9 cellular contexts compared by ENCODE assay signal in the genomic region with DNA sequence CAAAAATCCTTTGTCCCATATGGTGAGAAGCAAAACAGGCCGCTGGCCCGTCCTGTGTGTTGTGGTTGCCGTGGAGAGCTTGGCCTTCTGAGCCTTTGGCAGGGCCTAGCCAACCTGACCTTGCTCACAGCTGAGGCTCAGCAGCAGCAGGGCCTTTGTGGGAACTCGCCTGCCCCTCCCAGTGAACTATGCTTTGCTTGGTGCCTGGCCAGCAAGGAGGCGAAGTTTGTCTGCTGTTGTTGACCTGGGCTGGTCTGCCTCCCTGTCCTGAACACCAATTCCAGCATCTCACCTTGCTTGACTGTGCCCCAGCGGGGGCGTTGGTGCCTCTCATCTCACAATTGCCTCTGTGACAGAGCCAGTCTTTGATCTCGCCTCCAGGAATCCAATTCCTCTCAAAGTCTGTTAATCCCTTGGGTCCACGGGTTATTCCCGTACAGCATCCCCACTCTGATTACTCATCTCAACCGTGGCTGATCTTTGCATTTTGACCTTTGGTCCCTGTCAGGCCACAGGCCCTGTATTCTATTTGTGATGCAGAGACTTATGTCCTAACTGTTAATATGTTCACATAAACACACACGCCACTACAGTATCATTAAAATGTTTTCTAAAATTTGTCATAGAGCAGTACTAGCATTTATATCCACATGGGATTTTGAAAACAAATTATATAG. TPM values are rescaled to one million over a fixed set of nuclear protein-coding genes. Genes with fewer than 3 reads are reported as not detected.
DNase-seq lines count a peak whose midpoint lies in the region; ATAC-seq and TF ChIP-seq lines count a peak whose summit lies in the region.
"Had no signal": no experiment of that assay in that cellular context is flagged by ENCODE, and none has a peak within 500 bp of the region (broad histone marks: within the 10 kb centered on the region; RNA-seq: fewer than 3 reads in every experiment).

No MANE protein-coding gene starts in this region.

- H2BK15ac ChIP-seq in H9 (ENCODE audit: low read depth, low read length): no peak overlapping the region

- H3K27me3 Mint-ChIP-seq in H9 (ENCODE audit: low read depth): no peaks in the 10 kb centered on the region
- no peaks in the 10 kb centered on the region for H3K27me3 Mint-ChIP-seq in activated CD4-positive, alpha-beta memory T cell treated with anti-CD3 and anti-CD28 coated beads, Interleukin-2, amount 10 ng/mL, durations not matched to agents 7 days and 5 days

- H3K23ac ChIP-seq in H9 (ENCODE audit: insufficient read length, low read depth, low read length): no peak overlapping the region

- H3K4me1 ChIP-seq in H9 (ENCODE audit: insufficient read depth, low read length): no peaks in the 10 kb centered on the region
- H3K4me1 ChIP-seq in stomach smooth muscle (ENCODE audit: control insufficient read depth, insufficient read depth, low read length): no peaks in the 10 kb centered on the region

- WGBS in H9 (ENCODE audit: extremely low coverage, insufficient read length, low lambda C conversion rate): no CpG with 5 or more reads among the region's 12 CpGs

- H3K56ac ChIP-seq in H9 (ENCODE audit: insufficient read length, low read depth, low read length): no peak overlapping the region

- no peaks in the 10 kb centered on the region for H4K20me1 ChIP-seq in H9 (ENCODE audit: control insufficient read depth, insufficient read depth, insufficient read length)

- H3K36me3 ChIP-seq in stomach smooth muscle (ENCODE audit: control insufficient read depth in 2 of 2, insufficient read depth in 2 of 2, low read length in 2 of 2): no peaks in the 10 kb centered on the region

- no peaks in the 10 kb centered on the region for H3K36me3 Mint-ChIP-seq in H9 (ENCODE audit: insufficient read depth in 1 of 3, low read depth in 3 of 3)
- no peaks in the 10 kb centered on the region for H3K36me3 Mint-ChIP-seq in activated CD4-positive, alpha-beta memory T cell treated with anti-CD3 and anti-CD28 coated beads, Interleukin-2, amount 10 ng/mL, durations not matched to agents 7 days and 5 days (ENCODE audit: low read depth)

- H3K9ac ChIP-seq in H9 (ENCODE audit: extremely low read depth, insufficient read length, low read length) (no peak overlapping the region), stomach smooth muscle (ENCODE audit: low read length in 2 of 2) (no peak overlapping the region)

- H3K9me3 ChIP-seq in H9 (ENCODE audit: control insufficient read depth, low read depth, low read length) (no peaks in the 10 kb centered on the region), stomach smooth muscle (ENCODE audit: control insufficient read depth in 2 of 2, low read length in 2 of 2) (peaks cover 0 to 5% of the 10 kb centered on the region in 2 donors)

- no peak overlapping the region for H3K4me3 ChIP-seq in stomach smooth muscle (ENCODE audit: low read length in 2 of 2)

- no peak overlapping the region for H2BK5ac ChIP-seq in H9 (ENCODE audit: insufficient read length, low read length)

- peak overlapping the region; percentile 23 for H3K14ac ChIP-seq in H9 (ENCODE audit: insufficient read depth, low read length)

- H3T11ph ChIP-seq in H9 (ENCODE audit: low read length): no peak overlapping the region

- H2AK5ac ChIP-seq in H9 (ENCODE audit: insufficient read length, low read length): no peak overlapping the region

- H3K79me1 ChIP-seq in H9 (ENCODE audit: insufficient read depth, low read depth, low read length, poor library complexity, severe bottlenecking): no peaks in the 10 kb centered on the region

- H3K27ac Mint-ChIP-seq in H9: peak overlapping the region in 2 of 3 experiments; percentile 1 to 7; a peak in 2 of 7 replicates
- H3K27ac Mint-ChIP-seq in activated CD4-positive, alpha-beta memory T cell treated with anti-CD3 and anti-CD28 coated beads, Interleukin-2, amount 10 ng/mL, durations not matched to agents 7 days and 5 days: no peak overlapping the region

- H3K9me3 Mint-ChIP-seq in H9: no peaks in the 10 kb centered on the region
- no peaks in the 10 kb centered on the region for H3K9me3 Mint-ChIP-seq in activated CD4-positive, alpha-beta memory T cell treated with anti-CD3 and anti-CD28 coated beads, Interleukin-2, amount 10 ng/mL, durations not matched to agents 7 days and 5 days

- DNase-seq in H9: peak; percentile 76
- peak; percentile 71 for DNase-seq in brain pericyte (ENCODE audit: low read depth, low spot score)
- peak; percentile 11 for DNase-seq in kidney glomerular epithelial cell (lab: John Stamatoyannopoulos, UW)
- DNase-seq in activated CD4-positive, alpha-beta memory T cell treated with anti-CD3 and anti-CD28 coated beads, Interleukin-2, amount 10 ng/mL, durations not matched to agents 7 days and 5 days: no peak
- DNase-seq in NK-92 treated with Interleukin-12 subunit alpha and Interleukin-12 subunit beta, amount 100 ng/mL, for 24 hours (lab: John Stamatoyannopoulos, UW): no peak

- no peak overlapping the region for H2BK20ac ChIP-seq in H9 (ENCODE audit: low read depth, low read length, poor library complexity, severe bottlenecking)

- H3K18ac ChIP-seq in H9 (ENCODE audit: insufficient read length, low read depth, low read length): peak overlapping the region; percentile 52

- H4K8ac ChIP-seq in H9 (replicated peaks; ENCODE audit: insufficient read length, low read depth, low read length): no peak overlapping the region

- H4K91ac ChIP-seq in H9 (ENCODE audit: insufficient read length, low read depth, low read length): no peak overlapping the region

- H2AFZ ChIP-seq in H9 (ENCODE audit: low read length): no peak overlapping the region

- H3K4me3 Mint-ChIP-seq in H9: no peak overlapping the region
- no peak overlapping the region for H3K4me3 Mint-ChIP-seq in activated CD4-positive, alpha-beta memory T cell treated with anti-CD3 and anti-CD28 coated beads, Interleukin-2, amount 10 ng/mL, durations not matched to agents 7 days and 5 days

- no peak for TF ChIP-seq CTCF in H9 (conservative IDR thresholded peaks at IDR 0.05)

- H3K79me2 ChIP-seq in H9 (ENCODE audit: insufficient read depth, low read length): no peaks in the 10 kb centered on the region

- H3K4ac ChIP-seq in H9 (ENCODE audit: low read depth, low read length): no peak overlapping the region

- peaks cover 13 to 14% of the 10 kb centered on the region in 2 experiments for H3K4me1 Mint-ChIP-seq in H9
- H3K4me1 Mint-ChIP-seq in activated CD4-positive, alpha-beta memory T cell treated with anti-CD3 and anti-CD28 coated beads, Interleukin-2, amount 10 ng/mL, durations not matched to agents 7 days and 5 days: no peaks in the 10 kb centered on the region

- H3K4me2 ChIP-seq in H9 (ENCODE audit: insufficient read depth, insufficient read length, low read length): no peak overlapping the region

- POLR2A ChIA-PET in activated CD4-positive, alpha-beta memory T cell treated with anti-CD3 and anti-CD28 coated beads, Interleukin-2, amount 10 ng/mL, durations not matched to agents 7 days and 5 days (lab: Charles Lee): no interaction called here

- H2BK120ac ChIP-seq in H9 (ENCODE audit: low read depth, low read length, poor library complexity, severe bottlenecking): no peak overlapping the region

- no peaks in the 10 kb centered on the region for H3K23me2 ChIP-seq in H9 (ENCODE audit: insufficient read length, low read depth, low read length, poor library complexity, severe bottlenecking)

- ATAC-seq in GM21360 (IDR thresholded peaks at IDR 0.05; ENCODE audit: unreplicated experiment) (no peak), GM19395 (IDR thresholded peaks at IDR 0.05; ENCODE audit: unreplicated experiment) (no peak)

- CTCF ChIA-PET in activated CD4-positive, alpha-beta memory T cell treated with anti-CD3 and anti-CD28 coated beads, Interleukin-2, amount 10 ng/mL, durations not matched to agents 7 days and 5 days (lab: Charles Lee): no interaction called here

- no peak overlapping the region for H2BK12ac ChIP-seq in H9 (ENCODE audit: insufficient read length, low read depth, low read length)

- H3K27ac ChIP-seq in H9 (ENCODE audit: insufficient read length, low read depth, low read length) (no peak overlapping the region), stomach smooth muscle (ENCODE audit: low read length) (peak overlapping the region; percentile 11)
- H3K27ac ChIP-seq: VCaP had no signal

- no peak overlapping the region for H4K5ac ChIP-seq in H9 (ENCODE audit: insufficient read length, low read depth, low read length)

- H3K27me3 ChIP-seq in H9 (ENCODE audit: insufficient read depth, low read length): no peaks in the 10 kb centered on the region
- H3K27me3 ChIP-seq in stomach smooth muscle (ENCODE audit: control insufficient read depth in 1 of 2, insufficient read depth in 2 of 2, low read length in 2 of 2): no peaks in the 10 kb centered on the region

RNA-seq across cellular contexts. Expression of a gene that starts 22.6 kb away (rescaled TPM):
- total RNA-seq in H9 (2021): 5.3 and 6.1 TPM in 2 replicates
- total RNA-seq in activated CD4-positive, alpha-beta memory T cell treated with anti-CD3 and anti-CD28 coated beads, Interleukin-2, amount 10 ng/mL, durations not matched to agents 7 days and 5 days: under 1 TPM; 0.18 to 0.35 TPM

RNA-seq across cellular contexts. Expression of a gene that starts 26.5 kb away (rescaled TPM):
- not detected in 2 replicates for total RNA-seq in H9 (2021)
- not detected for total RNA-seq in activated CD4-positive, alpha-beta memory T cell treated with anti-CD3 and anti-CD28 coated beads, Interleukin-2, amount 10 ng/mL, durations not matched to agents 7 days and 5 days

Comparison
In these comparisons a context has a peak if more than half of its experiments do, and no peak if none do; other contexts are left out.
1. DNase-seq: peak in H9 (single experiment), brain pericyte (single experiment) and kidney glomerular epithelial cell (single experiment); none in activated CD4-positive, alpha-beta memory T cell treated with anti-CD3 and anti-CD28 coated beads, Interleukin-2, amount 10 ng/mL, durations not matched to agents 7 days and 5 days (single experiment) and NK-92 treated with Interleukin-12 subunit alpha and Interleukin-12 subunit beta, amount 100 ng/mL, for 24 hours (single experiment).